1 cellular context compared by ENCODE assay signal in genomic region chr16:68844211-68844564, GRCh38.
TF ChIP-seq lines count a peak whose summit lies in the region.

No MANE protein-coding gene starts in this region.

TF ChIP-seq in GM23338, 12 proteins besides CTCF, POLR2A, EP300 and RAD21 (continued from another document):
- TF ChIP-seq ZNF462 (CRISPR knock-in tag; IDR thresholded peaks at IDR 0.05) (no peak), ZNF114 (CRISPR knock-in tag; IDR thresholded peaks at IDR 0.05) (no peak)
